In genomic region chr21:42835611-42836401, GRCh38 we compare ENCODE assay signal across 17 cellular contexts.
"Had no signal": no experiment of that assay in that cellular context is flagged by ENCODE, and none has a peak within 500 bp of the region (broad histone marks: within the 10 kb centered on the region; RNA-seq: fewer than 3 reads in every experiment).

No MANE protein-coding gene starts in this region.

- H3K4me3 ChIP-seq: esophagus squamous epithelium, left ventricle myocardium inferior, mucosa of descending colon, skin epidermis had no signal

- H3K9me3 Mint-ChIP-seq: activated naive CD4-positive, alpha-beta T cell treated with anti-CD3 and anti-CD28 coated beads, Interleukin-2, amount 10 ng/mL, durations not matched to agents 7 days and 5 days; activated T-helper 17 cell treated with anti-CD3 and anti-CD28 coated beads, Interleukin-2, amount 50 U/mL, for 72 hours; natural killer cell; T-helper 2 cell treated with Interferon-gamma antibody and Interleukin-4, amounts not matched to agents 5 μg/mL and 100 μg/mL, for 36 hours; type B pancreatic cell had no signal

- DNase-seq: activated CD4-positive, alpha-beta T cell treated with anti-CD3 and anti-CD28 coated beads, Interleukin-2, amount 50 U/mL, for 4 hours; activated CD4-positive, CD25-positive, alpha-beta regulatory T cell treated with anti-CD3 and anti-CD28 coated beads, Interleukin-2, amount 50 U/mL, for 72 hours; activated naive CD4-positive, alpha-beta T cell treated with anti-CD3 and anti-CD28 coated beads, Interleukin-2, amount 10 ng/mL, durations not matched to agents 7 days and 5 days; amniotic stem cell; esophagus squamous epithelium; hippocampal formation; left ventricle myocardium inferior; mucosa of descending colon; natural killer cell; stimulated activated CD4-positive, alpha-beta T cell treated with anti-CD3 and anti-CD28 coated beads, Interleukin-4, amount 100 ng/mL, for 24 hours; stimulated activated naive CD4-positive, alpha-beta T cell treated with Interleukin-2 at 50 U/mL for 16 hours; SW 1271 had no signal

- H3K9me3 ChIP-seq: esophagus squamous epithelium, left ventricle myocardium inferior, mucosa of descending colon, neutrophil had no signal

- H3K27me3 Mint-ChIP-seq: activated T-helper 17 cell treated with anti-CD3 and anti-CD28 coated beads, Interleukin-2, amount 50 U/mL, for 72 hours had no signal

- ATAC-seq: activated T-helper 17 cell treated with anti-CD3 and anti-CD28 coated beads, Interleukin-2, amount 50 U/mL, for 72 hours; mucosa of descending colon; natural killer cell had no signal

- H3K4me3 Mint-ChIP-seq: activated naive CD4-positive, alpha-beta T cell treated with anti-CD3 and anti-CD28 coated beads, Interleukin-2, amount 10 ng/mL, durations not matched to agents 7 days and 5 days; activated T-helper 17 cell treated with anti-CD3 and anti-CD28 coated beads, Interleukin-2, amount 50 U/mL, for 72 hours; natural killer cell; T-helper 2 cell treated with Interferon-gamma antibody and Interleukin-4, amounts not matched to agents 5 μg/mL and 100 μg/mL, for 36 hours; type B pancreatic cell had no signal

- H3K27ac ChIP-seq: esophagus squamous epithelium, left ventricle myocardium inferior, neutrophil, skin epidermis had no signal

- H3K27ac Mint-ChIP-seq: activated naive CD4-positive, alpha-beta T cell treated with anti-CD3 and anti-CD28 coated beads, Interleukin-2, amount 10 ng/mL, durations not matched to agents 7 days and 5 days; activated T-helper 17 cell treated with anti-CD3 and anti-CD28 coated beads, Interleukin-2, amount 50 U/mL, for 72 hours; natural killer cell; T-helper 2 cell treated with Interferon-gamma antibody and Interleukin-4, amounts not matched to agents 5 μg/mL and 100 μg/mL, for 36 hours; type B pancreatic cell had no signal

- H3K36me3 Mint-ChIP-seq: activated naive CD4-positive, alpha-beta T cell treated with anti-CD3 and anti-CD28 coated beads, Interleukin-2, amount 10 ng/mL, durations not matched to agents 7 days and 5 days; natural killer cell; type B pancreatic cell had no signal
